ENCODE assay signal across 8 cellular contexts in genomic region chr22:17083811-17084540, GRCh38. TPM values are rescaled to one million over a fixed set of nuclear protein-coding genes. Genes with fewer than 3 reads are reported as not detected.
DNase-seq lines count a peak whose midpoint lies in the region; ATAC-seq and TF ChIP-seq lines count a peak whose summit lies in the region.

No MANE protein-coding gene starts in this region.

- no peaks in the 10 kb centered on the region for H3K36me3 ChIP-seq in left lung
- H3K36me3 ChIP-seq in thymus (ENCODE audit: control insufficient read depth, insufficient read depth), result no peaks in the 10 kb centered on the region

- H3K9me3 ChIP-seq in left lung (no peaks in the 10 kb centered on the region), thymus (ENCODE audit: control insufficient read depth) (no peaks in the 10 kb centered on the region)

- H3K27me3 ChIP-seq in left lung (no peaks in the 10 kb centered on the region), thymus (ENCODE audit: control insufficient read depth, insufficient read depth) (no peaks in the 10 kb centered on the region)

- H3K4me3 ChIP-seq in left lung, result peak overlapping the region; percentile 87 to 93
- peak overlapping the region; percentile 95 for H3K4me3 ChIP-seq in thymus (ENCODE audit: low read length)

- H3K4me1 ChIP-seq in left lung, result peaks cover 0 to 44% of the 10 kb centered on the region in 2 donors
- H3K4me1 ChIP-seq in thymus (ENCODE audit: control insufficient read depth, insufficient read depth, low read length), result peaks cover 11% of the 10 kb centered on the region

- TF ChIP-seq CTCF in left lung (IDR thresholded peaks at IDR 0.05), result no peak

- H3K4me3 Mint-ChIP-seq in activated T-cell treated with anti-CD3 and anti-CD28 coated beads, Interleukin-2, amount 50 U/mL, for 4 hours, result peak overlapping the region; percentile 87
- H3K4me3 Mint-ChIP-seq in activated naive CD8-positive, alpha-beta T cell treated with anti-CD3 and anti-CD28 coated beads, Interleukin-2, amount 50 U/mL, for 24 hours, result peak overlapping the region; percentile 86

- 92% methylated on average over 34 of the region's 34 CpGs for WGBS in thymus

- peak overlapping the region; percentile 78 for H3K27ac Mint-ChIP-seq in activated naive CD8-positive, alpha-beta T cell treated with anti-CD3 and anti-CD28 coated beads, Interleukin-2, amount 50 U/mL, for 24 hours

- no peaks in the 10 kb centered on the region for H3K27me3 Mint-ChIP-seq in activated T-cell treated with anti-CD3 and anti-CD28 coated beads, Interleukin-2, amount 50 U/mL, for 4 hours (ENCODE audit: low read depth)
- peaks cover 2% of the 10 kb centered on the region for H3K27me3 Mint-ChIP-seq in activated naive CD8-positive, alpha-beta T cell treated with anti-CD3 and anti-CD28 coated beads, Interleukin-2, amount 50 U/mL, for 24 hours

- H3K9me3 Mint-ChIP-seq in activated T-cell treated with anti-CD3 and anti-CD28 coated beads, Interleukin-2, amount 50 U/mL, for 4 hours, result no peaks in the 10 kb centered on the region
- H3K9me3 Mint-ChIP-seq in activated naive CD8-positive, alpha-beta T cell treated with anti-CD3 and anti-CD28 coated beads, Interleukin-2, amount 50 U/mL, for 24 hours, result no peaks in the 10 kb centered on the region

- H3K27ac ChIP-seq in left lung, result peak overlapping the region; percentile 93 to 100
- no peak overlapping the region for H3K27ac ChIP-seq in thymus (ENCODE audit: low read depth)

- no peak for DNase-seq in activated T-cell treated with anti-CD3 and anti-CD28 coated beads, Interleukin-2, amount 50 U/mL, for 4 hours
- DNase-seq in activated T-cell treated with anti-CD3 and anti-CD28 coated beads, Interleukin-2, amount 50 U/mL, for 1 hour, result no peak
- DNase-seq in activated naive CD8-positive, alpha-beta T cell treated with anti-CD3 and anti-CD28 coated beads, Interleukin-2, amount 50 U/mL, for 24 hours, result no peak
- DNase-seq in left lung (peak in 1 of 2 donors; percentile 82), NCI-H345 treated with DMSO at 0.1 percent for 48 hours (lab: John Stamatoyannopoulos, UW; ENCODE audit: unreplicated experiment) (no peak), foreskin melanocyte (no peak)

- H3K4me1 Mint-ChIP-seq in activated T-cell treated with anti-CD3 and anti-CD28 coated beads, Interleukin-2, amount 50 U/mL, for 4 hours (ENCODE audit: low read depth), result peaks cover 37% of the 10 kb centered on the region
- H3K4me1 Mint-ChIP-seq in activated naive CD8-positive, alpha-beta T cell treated with anti-CD3 and anti-CD28 coated beads, Interleukin-2, amount 50 U/mL, for 24 hours, result peaks cover 44% of the 10 kb centered on the region

- H3K36me3 Mint-ChIP-seq in activated T-cell treated with anti-CD3 and anti-CD28 coated beads, Interleukin-2, amount 50 U/mL, for 4 hours (ENCODE audit: insufficient read depth), result no peaks in the 10 kb centered on the region
- peaks cover 3% of the 10 kb centered on the region for H3K36me3 Mint-ChIP-seq in activated naive CD8-positive, alpha-beta T cell treated with anti-CD3 and anti-CD28 coated beads, Interleukin-2, amount 50 U/mL, for 24 hours (ENCODE audit: low read depth)

- no peak for ATAC-seq in activated T-cell treated with anti-CD3 and anti-CD28 coated beads, Interleukin-2, amount 50 U/mL, for 4 hours
- ATAC-seq in activated naive CD8-positive, alpha-beta T cell treated with anti-CD3 and anti-CD28 coated beads, Interleukin-2, amount 50 U/mL, for 24 hours, result no peak
- ATAC-seq in left lung, result no peak
- ATAC-seq in HG03097 (IDR thresholded peaks at IDR 0.05; ENCODE audit: low FRiP score, unreplicated experiment), result no peak

- intact Hi-C loops in left lung (cut with DNase I), result no loop called here

RNA-seq across cellular contexts. Expression of gene IL17RA, which starts 0.8 kb away (rescaled TPM):
- 10 to 100 TPM; 14.1 to 19.6 (median 16.6) TPM for total RNA-seq in activated T-cell treated with anti-CD3 and anti-CD28 coated beads, Interleukin-2, amount 50 U/mL, for 4 hours
- 10 to 100 TPM; 29.3 to 61.6 TPM for total RNA-seq in left lung
- 11.3 TPM for polyA plus RNA-seq in thymus

RNA-seq across cellular contexts. Expression of gene TMEM121B, which starts 37.2 kb away (rescaled TPM):
- total RNA-seq in activated T-cell treated with anti-CD3 and anti-CD28 coated beads, Interleukin-2, amount 50 U/mL, for 4 hours, result under 1 TPM; 0.24 to 0.43 (median 0.38) TPM
- 1 to 10 TPM in 1 of 2 donors, under 1 TPM in 1; 0.41 to 1.4 TPM for total RNA-seq in left lung
- polyA plus RNA-seq in thymus, result 0.23 TPM
